23 cellular contexts compared by ENCODE assay signal in the genomic region with DNA sequence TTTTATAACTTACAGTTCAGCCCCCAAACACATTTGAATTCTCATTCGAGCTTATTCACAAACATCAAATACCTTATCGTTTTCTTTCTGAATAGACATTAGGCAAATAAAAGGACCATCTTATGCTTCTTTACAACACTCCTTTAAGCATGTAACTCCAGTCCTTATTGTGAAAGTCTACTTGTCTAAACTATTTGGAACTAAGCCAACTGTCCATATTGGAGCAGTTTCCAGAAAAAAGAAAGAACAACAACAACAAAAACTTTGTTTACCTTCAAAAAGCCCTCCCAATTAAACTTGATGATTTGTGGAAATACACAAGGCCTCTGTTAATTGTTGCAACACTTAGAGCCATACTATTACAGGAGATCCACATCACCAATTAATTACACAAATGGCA.
DNase-seq lines count a peak whose midpoint lies in the region; ATAC-seq, FAIRE-seq and TF ChIP-seq lines count a peak whose summit lies in the region.
"Had no signal": no experiment of that assay in that cellular context is flagged by ENCODE, and none has a peak within 500 bp of the region (broad histone marks: within the 10 kb centered on the region; RNA-seq: fewer than 3 reads in every experiment).

No MANE protein-coding gene starts in this region.

- intact Hi-C loops in naive thymus-derived CD4-positive, alpha-beta T cell (cut with micrococcal nuclease), result no loop called here

- no peaks in the 10 kb centered on the region for H3K9me3 ChIP-seq in naive thymus-derived CD4-positive, alpha-beta T cell (ENCODE audit: control insufficient read depth in 2 of 3, low read length in 3 of 3)
- H3K9me3 ChIP-seq: A549, Caco-2, Peyer's patch had no signal

- H3K4me3 ChIP-seq in fibroblast of pulmonary artery (replicated peaks; ENCODE audit: low read depth, low read length), result no peak overlapping the region
- no peak overlapping the region for H3K4me3 ChIP-seq in naive thymus-derived CD4-positive, alpha-beta T cell (ENCODE audit: low read length)
- H3K4me3 ChIP-seq: A549, GM12878, GM23338, Peyer's patch had no signal

- H3K27ac Mint-ChIP-seq in naive thymus-derived CD4-positive, alpha-beta T cell, result peak overlapping the region in 7 of 9 donors; percentile 3 to 78 (median 26)
- H3K27ac Mint-ChIP-seq: B cell, CD14-positive monocyte, GM23338 had no signal

- H3K36me3 Mint-ChIP-seq in naive thymus-derived CD4-positive, alpha-beta T cell, result peaks cover 12 to 60% (median 21%) of the 10 kb centered on the region in 5 donors

- no peak for TF ChIP-seq CTCF in D721Med (IDR thresholded peaks at IDR 0.05; ENCODE audit: insufficient read depth, missing control alignments)
- no peak for TF ChIP-seq CTCF in fibroblast of pulmonary artery (IDR thresholded peaks at IDR 0.05; ENCODE audit: low read length, missing control alignments)

- peak; percentile 70 for FAIRE-seq in D721Med (lab: Jason Lieb, UNC)
- FAIRE-seq: A549, GM12878 had no signal

- peaks cover 0 to 2% (median 0%) of the 10 kb centered on the region in 7 donors for H3K4me1 Mint-ChIP-seq in naive thymus-derived CD4-positive, alpha-beta T cell
- H3K4me1 Mint-ChIP-seq: B cell, CD14-positive monocyte, GM23338 had no signal

- no peak overlapping the region for H3K27ac ChIP-seq in naive thymus-derived CD4-positive, alpha-beta T cell (ENCODE audit: low read depth, low read length)
- H3K27ac ChIP-seq: A549, KMS-11, Peyer's patch had no signal

- H3K27me3 ChIP-seq in naive thymus-derived CD4-positive, alpha-beta T cell (ENCODE audit: control insufficient read depth in 2 of 2, insufficient read depth in 2 of 2, low read length in 2 of 2), result no peaks in the 10 kb centered on the region
- H3K27me3 ChIP-seq: Peyer's patch had no signal

- no peak for DNase-seq in D721Med (ENCODE audit: insufficient read length, low spot score)
- DNase-seq in amniotic epithelial cell (ENCODE audit: low read depth), result peak; percentile 25
- DNase-seq in fibroblast of pulmonary artery (ENCODE audit: low read depth), result peak; percentile 39
- DNase-seq in naive thymus-derived CD4-positive, alpha-beta T cell, result no peak
- no peak for DNase-seq in dermis blood vessel endothelial cell
- DNase-seq in iPS-NIHi7 (ENCODE audit: extremely low spot score), result no peak
- DNase-seq in NCI-H1930 (lab: John Stamatoyannopoulos, UW), result no peak
- DNase-seq: Caco-2, DND-41, HCEC 1CT, NCI-H1092 treated with DMSO at 0.1 percent for 48 hours, NCI-H146, NCI-H2029 treated with DMSO at 0.1 percent for 48 hours, NCI-H226, NCI-H524, NCI-H774, Peyer's patch had no signal

- H3K9me3 Mint-ChIP-seq in naive thymus-derived CD4-positive, alpha-beta T cell, result no peaks in the 10 kb centered on the region
- H3K9me3 Mint-ChIP-seq: CD14-positive monocyte, GM23338 had no signal

- H3K27me3 Mint-ChIP-seq in naive thymus-derived CD4-positive, alpha-beta T cell, result no peaks in the 10 kb centered on the region
- H3K27me3 Mint-ChIP-seq: B cell had no signal

- H3K4me1 ChIP-seq in naive thymus-derived CD4-positive, alpha-beta T cell (ENCODE audit: control insufficient read depth in 2 of 2, insufficient read depth in 2 of 2, low read length in 2 of 2), result no peaks in the 10 kb centered on the region
- H3K4me1 ChIP-seq: A549, Caco-2, Peyer's patch had no signal

- ATAC-seq in naive thymus-derived CD4-positive, alpha-beta T cell, result no peak
- ATAC-seq: A549, GM12878, GM23338 had no signal

- POLR2A ChIA-PET in naive thymus-derived CD4-positive, alpha-beta T cell (lab: Charles Lee), result no interaction called here

- no peak overlapping the region for H3K4me3 Mint-ChIP-seq in naive thymus-derived CD4-positive, alpha-beta T cell
- H3K4me3 Mint-ChIP-seq: B cell, CD14-positive monocyte, GM23338 had no signal

- CTCF ChIA-PET in naive thymus-derived CD4-positive, alpha-beta T cell (lab: Charles Lee), result no interaction called here

- peaks cover 15 to 55% (median 29%) of the 10 kb centered on the region in 3 experiments for H3K36me3 ChIP-seq in naive thymus-derived CD4-positive, alpha-beta T cell (ENCODE audit: control insufficient read depth in 2 of 3, insufficient read depth in 3 of 3, low read length in 3 of 3)

Comparison
In these comparisons a context has a peak if more than half of its experiments do, and no peak if none do; other contexts are left out.
1. DNase-seq: peak in amniotic epithelial cell (single experiment) and fibroblast of pulmonary artery (single experiment); none in D721Med (single experiment), naive thymus-derived CD4-positive, alpha-beta T cell (0 of 9), dermis blood vessel endothelial cell (single experiment), iPS-NIHi7 (single experiment) and NCI-H1930 (0 of 2).